23 cellular contexts compared by ENCODE assay signal in the genomic region with DNA sequence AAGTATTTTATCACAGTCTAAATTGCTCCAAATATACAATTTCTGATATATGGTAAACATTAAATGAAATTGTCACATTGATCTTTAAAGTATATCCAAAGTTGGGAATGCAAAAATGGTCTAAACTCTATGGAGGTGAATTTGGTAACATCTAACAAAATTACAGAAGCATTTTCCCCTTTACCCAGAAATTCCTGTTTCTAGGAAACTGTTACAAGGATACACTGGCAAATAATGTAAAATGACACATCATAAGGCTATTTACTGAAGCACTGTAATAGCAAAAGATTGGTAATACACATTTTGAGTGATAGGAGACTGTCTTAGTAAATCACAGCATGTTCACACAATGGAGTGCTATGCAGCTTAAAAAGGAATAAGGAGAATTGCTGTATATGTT. TPM values are rescaled to one million over a fixed set of nuclear protein-coding genes. Genes with fewer than 3 reads are reported as not detected.
"Had no signal": no experiment of that assay in that cellular context is flagged by ENCODE, and none has a peak within 500 bp of the region (broad histone marks: within the 10 kb centered on the region; RNA-seq: fewer than 3 reads in every experiment).

No MANE protein-coding gene starts in this region.

- H3K27ac ChIP-seq: HL-60, KMS-11, RWPE1 had no signal

- H3K4me3 ChIP-seq: K562 had no signal

- DNase-seq: Kasumi-1, MM.1S, NCI-H1092 treated with DMSO at 0.1 percent for 48 hours, NCI-H1436 treated with DMSO at 0.1 percent for 48 hours, NCI-H1694 treated with DMSO at 0.1 percent for 48 hours, NCI-H2029, NCI-H2081 treated with DMSO at 0.1 percent for 48 hours, NCI-H2171, NCI-H226, NCI-H446, NCI-H510A, NCI-H524 treated with DMSO at 0.1 percent for 48 hours, NCI-H69, NCI-H774, SHP77, SK-N-SH had no signal

- H3K9ac ChIP-seq: KMS-11, SK-N-SH had no signal

- ATAC-seq: K562, Panc1 had no signal

RNA-seq across cellular contexts. Expression of a gene that starts 50.0 kb away (rescaled TPM):
- total RNA-seq: SK-MEL-5 had no signal
- polyA plus RNA-seq: IgD-negative memory B cell had no signal
